Comparison of ENCODE assay signal across 22 cellular contexts in genomic region chr9:93891050-93891449, GRCh38.
"Had no signal": no experiment of that assay in that cellular context is flagged by ENCODE, and none has a peak within 500 bp of the region (broad histone marks: within the 10 kb centered on the region; RNA-seq: fewer than 3 reads in every experiment).

No MANE protein-coding gene starts in this region.

- H3K9me3 ChIP-seq: gastrocnemius medialis, psoas muscle, right lobe of liver, testis, upper lobe of right lung, vagina had no signal

- H3K36me3 Mint-ChIP-seq: immature natural killer cell; stimulated activated naive B cell treated with anti-CD40 and anti-IgM and Interleukin-4, amounts not matched to agents 10 μg/mL and 1 μg/mL and 100 μg/mL, for 72 hours had no signal

- H3K27ac Mint-ChIP-seq: immature natural killer cell; naive thymus-derived CD8-positive, alpha-beta T cell; stimulated activated naive B cell treated with anti-CD40 and anti-IgM and Interleukin-4, amounts not matched to agents 10 μg/mL and 1 μg/mL and 100 μg/mL, for 72 hours had no signal

- H3K27ac ChIP-seq: gastrocnemius medialis, ovary, psoas muscle, right lobe of liver, testis, tibial nerve, upper lobe of right lung, vagina had no signal

- H3K36me3 ChIP-seq: gastrocnemius medialis, ovary, right lobe of liver, tibial nerve, upper lobe of right lung, vagina had no signal

- H3K27me3 Mint-ChIP-seq: stimulated activated naive CD8-positive, alpha-beta T cell treated with anti-CD3 and anti-CD28 coated beads, Interleukin-15, amount 100 ng/mL, for 72 hours had no signal

- DNase-seq: effector memory CD4-positive, alpha-beta T cell; gastrocnemius medialis; immature natural killer cell; kidney; left ventricle myocardium superior; mesendoderm; psoas muscle; retina; stimulated activated CD4-positive, alpha-beta T cell treated with anti-CD3 and anti-CD28 coated beads, Interleukin-2, amount 100 ng/mL, for 24 hours; stimulated activated CD4-positive, alpha-beta T cell treated with anti-CD3 and anti-CD28 coated beads, Interleukin-4, amount 100 ng/mL, for 4 hours; stimulated activated naive B cell treated with anti-CD40 and anti-IgM and Interleukin-4, amounts not matched to agents 10 μg/mL and 1 μg/mL and 100 μg/mL, for 72 hours; stimulated activated naive CD8-positive, alpha-beta T cell treated with anti-CD3 and anti-CD28 coated beads, Interleukin-15, amount 100 ng/mL, for 72 hours; testis; upper lobe of right lung had no signal

- H3K27me3 ChIP-seq: gastrocnemius medialis, ovary, right lobe of liver, testis, tibial nerve, upper lobe of right lung, vagina had no signal

- H3K4me1 ChIP-seq: gastrocnemius medialis, psoas muscle, testis, tibial nerve, upper lobe of right lung, vagina had no signal

- H3K4me3 ChIP-seq: gastrocnemius medialis, ovary, psoas muscle, right lobe of liver, testis, tibial nerve, upper lobe of right lung, vagina had no signal

- ATAC-seq: esophagus mucosa; gastrocnemius medialis; left ventricle myocardium superior; naive thymus-derived CD8-positive, alpha-beta T cell; psoas muscle; right lobe of liver; stimulated activated naive B cell treated with anti-CD40 and anti-IgM and Interleukin-4, amounts not matched to agents 10 μg/mL and 1 μg/mL and 100 μg/mL, for 72 hours; stimulated activated naive CD8-positive, alpha-beta T cell treated with anti-CD3 and anti-CD28 coated beads, Interleukin-15, amount 100 ng/mL, for 72 hours; upper lobe of right lung had no signal

- H3K4me3 Mint-ChIP-seq: immature natural killer cell; naive thymus-derived CD8-positive, alpha-beta T cell; neural crest cell; stimulated activated naive B cell treated with anti-CD40 and anti-IgM and Interleukin-4, amounts not matched to agents 10 μg/mL and 1 μg/mL and 100 μg/mL, for 72 hours; stimulated activated naive CD8-positive, alpha-beta T cell treated with anti-CD3 and anti-CD28 coated beads, Interleukin-15, amount 100 ng/mL, for 72 hours had no signal

- H3K4me1 Mint-ChIP-seq: immature natural killer cell; neural crest cell; stimulated activated naive B cell treated with anti-CD40 and anti-IgM and Interleukin-4, amounts not matched to agents 10 μg/mL and 1 μg/mL and 100 μg/mL, for 72 hours; stimulated activated naive CD8-positive, alpha-beta T cell treated with anti-CD3 and anti-CD28 coated beads, Interleukin-15, amount 100 ng/mL, for 72 hours had no signal

- FAIRE-seq: endometrium, kidney had no signal
